23 cellular contexts compared by ENCODE assay signal in the genomic region with DNA sequence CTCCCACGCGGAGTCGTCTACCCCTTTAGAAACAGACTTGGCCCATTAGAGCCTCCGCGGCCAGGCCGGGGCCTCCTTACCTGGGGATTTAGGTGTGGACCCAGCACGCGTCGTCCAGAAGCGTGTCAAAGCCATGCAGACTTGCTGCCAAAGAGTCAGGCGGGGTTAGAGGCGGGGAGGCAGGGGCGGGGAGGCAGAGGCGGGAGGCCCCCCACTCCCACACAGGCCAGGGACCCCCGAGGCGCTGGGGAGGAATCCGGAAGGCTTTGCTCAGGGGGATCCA. TPM values are rescaled to one million over a fixed set of nuclear protein-coding genes. Genes with fewer than 3 reads are reported as not detected.
DNase-seq lines count a peak whose midpoint lies in the region; ATAC-seq and TF ChIP-seq lines count a peak whose summit lies in the region.
"Had no signal": no experiment of that assay in that cellular context is flagged by ENCODE, and none has a peak within 500 bp of the region (broad histone marks: within the 10 kb centered on the region; RNA-seq: fewer than 3 reads in every experiment).

No MANE protein-coding gene starts in this region.

- H2BK15ac ChIP-seq in neuronal stem cell (ENCODE audit: low read length) = no peak overlapping the region

- no peak for ATAC-seq in GM23338
- ATAC-seq in GM19351 (IDR thresholded peaks at IDR 0.05; ENCODE audit: unreplicated experiment) = no peak
- ATAC-seq: GM12878 had no signal

- no peak for DNase-seq in GM23338 (ENCODE audit: low spot score)
- no peak for DNase-seq in neuronal stem cell (ENCODE audit: low spot score)
- DNase-seq in activated naive CD4-positive, alpha-beta T cell (lab: John Stamatoyannopoulos, UW) = no peak
- DNase-seq: 8988T; ACHN; BE2C; C1 segment of cervical spinal cord; CD4-positive, alpha-beta memory T cell; CD4-positive, CD25-positive, alpha-beta regulatory T cell; CD8-positive, alpha-beta memory T cell; COR-L47; DMS 273 treated with DMSO at 0.1 percent for 48 hours; DMS153; DMS53; DMS79; DND-41; EL; GDM1 had no signal

- H2BK5ac ChIP-seq in neuronal stem cell (ENCODE audit: low read length) = no peak overlapping the region

- no peaks in the 10 kb centered on the region for H3K36me3 ChIP-seq in GM23338 (ENCODE audit: insufficient read depth)
- H3K36me3 ChIP-seq in HUES6 (ENCODE audit: control insufficient read depth, insufficient read depth, low read length) = peaks cover 21% of the 10 kb centered on the region
- peaks cover 3 to 20% of the 10 kb centered on the region in 2 donors for H3K36me3 ChIP-seq in neuronal stem cell (replicated peaks in 1 of 2; ENCODE audit: control insufficient read depth in 2 of 2, insufficient read depth in 2 of 2, low read length in 2 of 2)
- H3K36me3 ChIP-seq: BE2C had no signal

- H2AFZ ChIP-seq in GM23338 (no peak overlapping the region), neuronal stem cell (ENCODE audit: low read length) (no peak overlapping the region)

- peak overlapping the region; percentile 57 for H4K91ac ChIP-seq in neuronal stem cell (ENCODE audit: low read depth, low read length, poor library complexity)

- H3K4me1 ChIP-seq in GM23338 (ENCODE audit: insufficient read depth) = peaks cover 16% of the 10 kb centered on the region
- H3K4me1 ChIP-seq in HUES6 (ENCODE audit: control insufficient read depth, insufficient read depth, low read length) = peaks cover 32% of the 10 kb centered on the region
- H3K4me1 ChIP-seq in neuronal stem cell (ENCODE audit: control insufficient read depth in 2 of 2, insufficient read depth in 1 of 2, low read depth in 1 of 2, low read length in 2 of 2) = peaks cover 6 to 19% of the 10 kb centered on the region in 2 donors
- H3K4me1 ChIP-seq: BE2C had no signal

- no peaks in the 10 kb centered on the region for H3K79me2 ChIP-seq in GM23338 (replicated peaks; ENCODE audit: insufficient read depth)

- H2AK5ac ChIP-seq in neuronal stem cell (ENCODE audit: low read depth, low read length) = no peak overlapping the region

- H4K20me1 ChIP-seq in GM23338 (replicated peaks; ENCODE audit: insufficient read depth) = no peaks in the 10 kb centered on the region
- H4K20me1 ChIP-seq: BLaER1 had no signal

- WGBS in neuronal stem cell (ENCODE audit: extremely low coverage in 2 of 2, insufficient read length in 2 of 2, insufficient replicate concordance in 1 of 2), 2 donors = no CpG with 5 or more reads among the region's 17 CpGs

- peaks cover 6% of the 10 kb centered on the region; the same call in 1 of the 2 replicates for H3F3A ChIP-seq in GM23338 (replicated peaks; ENCODE audit: low read depth)

- no peak overlapping the region for H3K23ac ChIP-seq in neuronal stem cell (ENCODE audit: low read depth, low read length, poor library complexity)

- no peak overlapping the region for H2BK120ac ChIP-seq in neuronal stem cell (ENCODE audit: low read depth, low read length)

- no peak overlapping the region for H2BK12ac ChIP-seq in neuronal stem cell (ENCODE audit: low read length)

- H3K9me3 Mint-ChIP-seq in GM23338 = no peaks in the 10 kb centered on the region
- H3K9me3 Mint-ChIP-seq: CD4-positive, alpha-beta memory T cell; CD4-positive, CD25-positive, alpha-beta regulatory T cell; CD8-positive, alpha-beta memory T cell had no signal

- H3K4me1 Mint-ChIP-seq in GM23338 = peaks cover 29% of the 10 kb centered on the region
- H3K4me1 Mint-ChIP-seq: CD14-positive monocyte; CD8-positive, alpha-beta memory T cell had no signal

- TF ChIP-seq CTCF in GM23338 (conservative IDR thresholded peaks at IDR 0.05; ENCODE audit: low read depth in 2 of 2) = no peak

- H3K79me1 ChIP-seq in neuronal stem cell (ENCODE audit: low read depth, low read length) = no peaks in the 10 kb centered on the region

- H3K9me3 ChIP-seq in HUES6 (ENCODE audit: control insufficient read depth, insufficient read depth, low read depth, low read length) (no peaks in the 10 kb centered on the region), neuronal stem cell (replicated peaks in 1 of 2; ENCODE audit: control insufficient read depth in 2 of 2, insufficient read depth in 1 of 2, low read depth in 1 of 2, low read length in 2 of 2) (peaks cover 0 to 1% of the 10 kb centered on the region in 2 donors)
- H3K9me3 ChIP-seq: BE2C, BLaER1 had no signal

- H3K27me3 Mint-ChIP-seq in GM23338 (ENCODE audit: insufficient read depth, low read depth, poor library complexity) = peaks cover 10% of the 10 kb centered on the region
- H3K27me3 Mint-ChIP-seq: CD4-positive, alpha-beta memory T cell had no signal

- H3K27ac Mint-ChIP-seq in GM23338 = 0 out of 2 replicates have a peak overlapping the region, but pooled peaks have one; percentile 15
- H3K27ac Mint-ChIP-seq: CD14-positive monocyte; CD4-positive, alpha-beta memory T cell; CD4-positive, CD25-positive, alpha-beta regulatory T cell had no signal

- H3K4me3 ChIP-seq in GM23338 = no peak overlapping the region
- no peak overlapping the region for H3K4me3 ChIP-seq in HUES6 (ENCODE audit: low read depth, low read length)
- H3K4me3 ChIP-seq in neuronal stem cell (ENCODE audit: low read length in 2 of 2) = no peak overlapping the region
- H3K4me3 ChIP-seq: BLaER1, GM12878 had no signal

- no peak overlapping the region for H4K8ac ChIP-seq in neuronal stem cell (ENCODE audit: low read depth, low read length)

- no peak overlapping the region for H3K9ac ChIP-seq in HUES6 (ENCODE audit: low read length)
- no peak overlapping the region for H3K9ac ChIP-seq in neuronal stem cell (ENCODE audit: low read depth, low read length, poor library complexity)
- H3K9ac ChIP-seq: BLaER1 had no signal

- no peaks in the 10 kb centered on the region for H3K9me2 ChIP-seq in GM23338 (ENCODE audit: insufficient read depth)

- H3K36me3 Mint-ChIP-seq in GM23338 (ENCODE audit: low read depth) = peaks cover 9% of the 10 kb centered on the region; the same call in 2 of the 3 replicates
- H3K36me3 Mint-ChIP-seq: CD14-positive monocyte had no signal

- H3K4me3 Mint-ChIP-seq in GM23338 = no peak overlapping the region
- H3K4me3 Mint-ChIP-seq: CD14-positive monocyte; CD4-positive, alpha-beta memory T cell; CD4-positive, CD25-positive, alpha-beta regulatory T cell; CD8-positive, alpha-beta memory T cell had no signal

- no peak overlapping the region for H3K27ac ChIP-seq in GM23338 (ENCODE audit: low read depth)
- peak overlapping the region; percentile 43 for H3K27ac ChIP-seq in HUES6 (ENCODE audit: low read depth, low read length)
- H3K27ac ChIP-seq in neuronal stem cell (replicated peaks; ENCODE audit: low read length) = no peak overlapping the region
- H3K27ac ChIP-seq: BLaER1 had no signal

- no peak overlapping the region for H3K4ac ChIP-seq in neuronal stem cell (ENCODE audit: low read length)

- H3K4me2 ChIP-seq in GM23338 = no peak overlapping the region
- no peak overlapping the region for H3K4me2 ChIP-seq in neuronal stem cell (ENCODE audit: insufficient read depth, low read length, poor library complexity, severe bottlenecking)
- H3K4me2 ChIP-seq: BLaER1 had no signal

- no peak overlapping the region for H3K14ac ChIP-seq in neuronal stem cell (ENCODE audit: low read length)

- peak overlapping the region; percentile 15 for H3K18ac ChIP-seq in neuronal stem cell (ENCODE audit: low read length)

- no peaks in the 10 kb centered on the region for H3K27me3 ChIP-seq in GM23338 (ENCODE audit: insufficient read depth)
- no peaks in the 10 kb centered on the region for H3K27me3 ChIP-seq in HUES6 (ENCODE audit: control insufficient read depth, insufficient read depth, low read length)
- H3K27me3 ChIP-seq in neuronal stem cell (ENCODE audit: control insufficient read depth in 3 of 3, insufficient read depth in 3 of 3, low read depth in 1 of 3, low read length in 3 of 3) = no peaks in the 10 kb centered on the region
- H3K27me3 ChIP-seq: BE2C, BLaER1 had no signal

TF ChIP-seq in GM23338, 12 proteins besides CTCF, POLR2A, EP300 and RAD21 (continues in another document):
- TF ChIP-seq JUNB (IDR thresholded peaks at IDR 0.05; ENCODE audit: unreplicated experiment) (no peak), EZH2 (IDR thresholded peaks at IDR 0.05; ENCODE audit: low read depth, unreplicated experiment) (no peak), NANOG (IDR thresholded peaks at IDR 0.05; ENCODE audit: borderline replicate concordance) (no peak), STAT1 (IDR thresholded peaks at IDR 0.05; ENCODE audit: unreplicated experiment) (no peak), CREB1 (CRISPR knock-in tag; IDR thresholded peaks at IDR 0.05; ENCODE audit: low read depth) (no peak)
- TF ChIP-seq, protein P1, sequence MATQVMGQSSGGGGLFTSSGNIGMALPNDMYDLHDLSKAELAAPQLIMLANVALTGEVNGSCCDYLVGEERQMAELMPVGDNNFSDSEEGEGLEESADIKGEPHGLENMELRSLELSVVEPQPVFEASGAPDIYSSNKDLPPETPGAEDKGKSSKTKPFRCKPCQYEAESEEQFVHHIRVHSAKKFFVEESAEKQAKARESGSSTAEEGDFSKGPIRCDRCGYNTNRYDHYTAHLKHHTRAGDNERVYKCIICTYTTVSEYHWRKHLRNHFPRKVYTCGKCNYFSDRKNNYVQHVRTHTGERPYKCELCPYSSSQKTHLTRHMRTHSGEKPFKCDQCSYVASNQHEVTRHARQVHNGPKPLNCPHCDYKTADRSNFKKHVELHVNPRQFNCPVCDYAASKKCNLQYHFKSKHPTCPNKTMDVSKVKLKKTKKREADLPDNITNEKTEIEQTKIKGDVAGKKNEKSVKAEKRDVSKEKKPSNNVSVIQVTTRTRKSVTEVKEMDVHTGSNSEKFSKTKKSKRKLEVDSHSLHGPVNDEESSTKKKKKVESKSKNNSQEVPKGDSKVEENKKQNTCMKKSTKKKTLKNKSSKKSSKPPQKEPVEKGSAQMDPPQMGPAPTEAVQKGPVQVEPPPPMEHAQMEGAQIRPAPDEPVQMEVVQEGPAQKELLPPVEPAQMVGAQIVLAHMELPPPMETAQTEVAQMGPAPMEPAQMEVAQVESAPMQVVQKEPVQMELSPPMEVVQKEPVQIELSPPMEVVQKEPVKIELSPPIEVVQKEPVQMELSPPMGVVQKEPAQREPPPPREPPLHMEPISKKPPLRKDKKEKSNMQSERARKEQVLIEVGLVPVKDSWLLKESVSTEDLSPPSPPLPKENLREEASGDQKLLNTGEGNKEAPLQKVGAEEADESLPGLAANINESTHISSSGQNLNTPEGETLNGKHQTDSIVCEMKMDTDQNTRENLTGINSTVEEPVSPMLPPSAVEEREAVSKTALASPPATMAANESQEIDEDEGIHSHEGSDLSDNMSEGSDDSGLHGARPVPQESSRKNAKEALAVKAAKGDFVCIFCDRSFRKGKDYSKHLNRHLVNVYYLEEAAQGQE (IDR thresholded peaks at IDR 0.05; ENCODE audit: unreplicated experiment) = no peak

RNA-seq across cellular contexts. Expression of gene HABP4, which starts 47.1 kb away (rescaled TPM):
- 7.7 and 9.9 TPM in 2 replicates for total RNA-seq in GM23338 (2014; rRNA removed; shearing (Covaris generic))
- 8.8 and 11.1 TPM in 2 replicates for polyA plus RNA-seq in GM23338 (2016; fragmentation: Nextera tagmentation; extraction: Ambion mirVana)
- 21.5 TPM for polyA plus RNA-seq in neuronal stem cell (2013, experiment 1 of 2)
- polyA plus RNA-seq in neuronal stem cell (2013, experiment 2 of 2) = 21.1 TPM
